Comparison of ENCODE assay signal across 34 cellular contexts in the genomic region with DNA sequence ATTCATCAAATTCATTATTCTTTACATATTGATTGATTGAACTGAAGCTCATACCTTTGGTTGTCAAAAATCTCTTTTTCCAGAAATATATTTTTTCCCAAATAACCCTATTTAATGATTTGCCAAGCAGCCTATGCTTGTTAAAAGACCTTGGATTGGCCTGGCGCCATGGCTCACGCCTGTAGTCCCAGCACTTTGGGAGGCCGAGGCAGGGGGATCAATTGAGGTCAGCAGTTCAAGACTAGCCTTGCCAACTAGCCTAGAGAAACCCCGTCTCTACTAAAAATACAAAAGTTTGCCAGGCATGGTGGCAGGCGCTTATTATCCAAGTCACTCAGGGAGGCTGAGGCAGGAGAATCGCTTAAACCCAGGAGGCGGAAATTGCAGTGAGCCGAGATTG.
"Had no signal": no experiment of that assay in that cellular context is flagged by ENCODE, and none has a peak within 500 bp of the region (broad histone marks: within the 10 kb centered on the region; RNA-seq: fewer than 3 reads in every experiment).

No MANE protein-coding gene starts in this region.

- DNase-seq: Karpas-422, Kasumi-1, MG63, MM.1S, MV-4-11, NCI-H1048, NCI-H1092, NCI-H1092 treated with DMSO at 0.1 percent for 48 hours, NCI-H1105, NCI-H1105 treated with DMSO at 0.1 percent for 48 hours, NCI-H1417, NCI-H1417 treated with DMSO at 0.1 percent for 48 hours, NCI-H1436, NCI-H1436 treated with DMSO at 0.1 percent for 48 hours, NCI-H146, NCI-H1694, NCI-H1694 treated with DMSO at 0.1 percent for 48 hours, NCI-H187, NCI-H187 treated with DMSO at 0.1 percent for 48 hours, NCI-H1930, NCI-H2029, NCI-H2029 treated with DMSO at 0.1 percent for 48 hours, NCI-H2081, NCI-H2081 treated with DMSO at 0.1 percent for 48 hours, NCI-H2107, NCI-H2171, NCI-H2171 treated with DMSO at 0.1 percent for 48 hours, NCI-H2227 treated with DMSO at 0.1 percent for 48 hours, NCI-H226, NCI-H345, NCI-H446, NCI-H446 treated with DMSO at 0.1 percent for 48 hours, NCI-H510A, NCI-H510A treated with DMSO at 0.1 percent for 48 hours had no signal

- H3K4me3 ChIP-seq: MG63 had no signal

- H3K27me3 ChIP-seq: MG63 had no signal

- H3K36me3 ChIP-seq: MG63 had no signal
